Comparison of ENCODE assay signal across 11 cellular contexts in the genomic region with DNA sequence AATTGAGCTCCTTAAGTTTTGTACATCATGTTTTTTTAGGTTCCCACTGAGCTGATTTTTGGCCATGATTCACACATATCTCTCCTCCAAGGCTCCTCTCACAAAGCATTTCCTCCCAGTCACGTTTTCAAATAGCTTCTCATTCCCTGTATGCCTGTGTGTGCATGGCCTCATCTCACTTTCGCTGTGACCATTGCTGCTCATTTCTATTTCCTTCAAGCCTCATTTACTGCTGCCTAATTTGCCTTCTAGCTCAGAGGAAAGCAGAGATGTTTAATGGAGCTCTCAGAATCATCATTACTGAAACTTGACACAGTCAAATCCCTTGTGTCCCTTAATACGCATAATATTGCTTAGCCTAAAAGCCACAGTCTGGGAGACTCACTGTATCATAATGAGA.
DNase-seq lines count a peak whose midpoint lies in the region; ATAC-seq, FAIRE-seq and TF ChIP-seq lines count a peak whose summit lies in the region.
"Had no signal": no experiment of that assay in that cellular context is flagged by ENCODE, and none has a peak within 500 bp of the region (broad histone marks: within the 10 kb centered on the region; RNA-seq: fewer than 3 reads in every experiment).

No MANE protein-coding gene starts in this region.

- H3K27me3 ChIP-seq in neural cell (ENCODE audit: insufficient read depth, low read depth, low read length) = no peaks in the 10 kb centered on the region
- H3K27me3 ChIP-seq: esophagus squamous epithelium had no signal

- FAIRE-seq in frontal cortex (lab: Jason Lieb, UNC) = no peak

- H3K36me3 ChIP-seq in neural cell (ENCODE audit: insufficient read depth, low read length) = no peaks in the 10 kb centered on the region
- H3K36me3 ChIP-seq: esophagus squamous epithelium had no signal

- peak; percentile 72 for TF ChIP-seq EP300 in neural cell (conservative IDR thresholded peaks at IDR 0.05; ENCODE audit: poor library complexity, severe bottlenecking)

- H3F3A ChIP-seq in neural cell (ENCODE audit: insufficient read depth, low read length, poor library complexity, severe bottlenecking) = peaks cover 4% of the 10 kb centered on the region

- H3K27ac ChIP-seq in neural cell (ENCODE audit: low read length) = peak overlapping the region; percentile 81
- H3K27ac ChIP-seq: esophagus squamous epithelium, KMS-11 had no signal

- H3K79me2 ChIP-seq in neural cell (replicated peaks; ENCODE audit: insufficient read depth, low read length) = no peaks in the 10 kb centered on the region

- no peaks in the 10 kb centered on the region for H3K9me3 ChIP-seq in neural cell (ENCODE audit: low read length)
- H3K9me3 ChIP-seq: esophagus squamous epithelium had no signal

- no peak overlapping the region for H2AFZ ChIP-seq in neural cell (ENCODE audit: low read depth, low read length)

- peak overlapping the region; percentile 42 for H3K9ac ChIP-seq in neural cell (ENCODE audit: low read length)
- H3K9ac ChIP-seq: KMS-11 had no signal

- no peaks in the 10 kb centered on the region for H4K20me1 ChIP-seq in neural cell (ENCODE audit: insufficient read depth)

- no peak for TF ChIP-seq RAD21 in neural cell (conservative IDR thresholded peaks at IDR 0.05)

- peak overlapping the region; percentile 18 for H3K4me2 ChIP-seq in neural cell (ENCODE audit: low read length)
- H3K4me2 ChIP-seq: KMS-11 had no signal

- H3K9me2 ChIP-seq in neural cell (ENCODE audit: insufficient read depth, low read length) = no peaks in the 10 kb centered on the region

- TF ChIP-seq CTCF in neural cell (IDR thresholded peaks at IDR 0.05; ENCODE audit: poor library complexity, severe bottlenecking) = peak; percentile 8

- H3K4me3 ChIP-seq in neural cell (ENCODE audit: low read length) = peak overlapping the region; percentile 38
- H3K4me3 ChIP-seq: esophagus squamous epithelium had no signal

- DNase-seq in NOMO-1 treated with DMSO at 0.1 percent for 48 hours (lab: John Stamatoyannopoulos, UW; ENCODE audit: unreplicated experiment) (peak; percentile 17), NOMO-1 (lab: John Stamatoyannopoulos, UW; ENCODE audit: unreplicated experiment in 2 of 2) (no peak), M059J (ENCODE audit: low read depth) (peak; percentile 78), frontal cortex (ENCODE audit: low spot score in 2 of 2) (no peak), left colon (no peak)
- DNase-seq: esophagus squamous epithelium, Right ventricle myocardium superior had no signal

- intact Hi-C loops in left colon (cut with DNase I, micrococcal nuclease) = no loop called here

- ATAC-seq in GM21825 (IDR thresholded peaks at IDR 0.05; ENCODE audit: unreplicated experiment) (peak; percentile 45), left colon (no peak), GM19328 (IDR thresholded peaks at IDR 0.05; ENCODE audit: unreplicated experiment) (no peak)

TF ChIP-seq in neural cell, 6 proteins besides CTCF, POLR2A, EP300 and RAD21:
- TF ChIP-seq TAF1 (IDR thresholded peaks at IDR 0.05; ENCODE audit: low read depth) = no peak
- TF ChIP-seq POLR2AphosphoS5 (IDR thresholded peaks at IDR 0.05) = peak; percentile 72
- no peak for TF ChIP-seq SMC3 (conservative IDR thresholded peaks at IDR 0.05; ENCODE audit: poor library complexity)
- TF ChIP-seq MXI1 (conservative IDR thresholded peaks at IDR 0.05; ENCODE audit: poor library complexity, severe bottlenecking) = no peak
- no peak for TF ChIP-seq EZH2 (IDR thresholded peaks at IDR 0.05; ENCODE audit: borderline replicate concordance, insufficient read depth, low read length, poor library complexity, severe bottlenecking)
- TF ChIP-seq, protein P1, sequence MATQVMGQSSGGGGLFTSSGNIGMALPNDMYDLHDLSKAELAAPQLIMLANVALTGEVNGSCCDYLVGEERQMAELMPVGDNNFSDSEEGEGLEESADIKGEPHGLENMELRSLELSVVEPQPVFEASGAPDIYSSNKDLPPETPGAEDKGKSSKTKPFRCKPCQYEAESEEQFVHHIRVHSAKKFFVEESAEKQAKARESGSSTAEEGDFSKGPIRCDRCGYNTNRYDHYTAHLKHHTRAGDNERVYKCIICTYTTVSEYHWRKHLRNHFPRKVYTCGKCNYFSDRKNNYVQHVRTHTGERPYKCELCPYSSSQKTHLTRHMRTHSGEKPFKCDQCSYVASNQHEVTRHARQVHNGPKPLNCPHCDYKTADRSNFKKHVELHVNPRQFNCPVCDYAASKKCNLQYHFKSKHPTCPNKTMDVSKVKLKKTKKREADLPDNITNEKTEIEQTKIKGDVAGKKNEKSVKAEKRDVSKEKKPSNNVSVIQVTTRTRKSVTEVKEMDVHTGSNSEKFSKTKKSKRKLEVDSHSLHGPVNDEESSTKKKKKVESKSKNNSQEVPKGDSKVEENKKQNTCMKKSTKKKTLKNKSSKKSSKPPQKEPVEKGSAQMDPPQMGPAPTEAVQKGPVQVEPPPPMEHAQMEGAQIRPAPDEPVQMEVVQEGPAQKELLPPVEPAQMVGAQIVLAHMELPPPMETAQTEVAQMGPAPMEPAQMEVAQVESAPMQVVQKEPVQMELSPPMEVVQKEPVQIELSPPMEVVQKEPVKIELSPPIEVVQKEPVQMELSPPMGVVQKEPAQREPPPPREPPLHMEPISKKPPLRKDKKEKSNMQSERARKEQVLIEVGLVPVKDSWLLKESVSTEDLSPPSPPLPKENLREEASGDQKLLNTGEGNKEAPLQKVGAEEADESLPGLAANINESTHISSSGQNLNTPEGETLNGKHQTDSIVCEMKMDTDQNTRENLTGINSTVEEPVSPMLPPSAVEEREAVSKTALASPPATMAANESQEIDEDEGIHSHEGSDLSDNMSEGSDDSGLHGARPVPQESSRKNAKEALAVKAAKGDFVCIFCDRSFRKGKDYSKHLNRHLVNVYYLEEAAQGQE (IDR thresholded peaks at IDR 0.05; ENCODE audit: borderline replicate concordance) = peak; percentile 76

Comparison
In these comparisons a context has a peak if more than half of its experiments do, and no peak if none do; other contexts are left out.
1. DNase-seq: peak in NOMO-1 treated with DMSO at 0.1 percent for 48 hours (single experiment) and M059J (single experiment); none in NOMO-1 (0 of 2), frontal cortex (0 of 2) and left colon (0 of 2).